Comparison of ENCODE assay signal across 15 cellular contexts in genomic region chr17:14116263-14117024, GRCh38. TPM values are rescaled to one million over a fixed set of nuclear protein-coding genes. Genes with fewer than 3 reads are reported as not detected.
A peak's percentile ranks its signal among the peaks of the same experiment; 100 is the strongest.
DNase-seq lines count a peak whose midpoint lies in the region; ATAC-seq and TF ChIP-seq lines count a peak whose summit lies in the region.
"Had no signal": no experiment of that assay in that cellular context is flagged by ENCODE, and none has a peak within 500 bp of the region (broad histone marks: within the 10 kb centered on the region; RNA-seq: fewer than 3 reads in every experiment).

No MANE protein-coding gene starts in this region.

- peaks cover 22% of the 10 kb centered on the region for H3K36me3 Mint-ChIP-seq in activated CD8-positive, alpha-beta T cell treated with anti-CD3 and anti-CD28 coated beads for 36 hours (ENCODE audit: low read depth)
- H3K36me3 Mint-ChIP-seq in activated CD8-positive, alpha-beta T cell treated with anti-CD3 and anti-CD28 coated beads, Interleukin-2, amount 10 ng/mL, durations not matched to agents 7 days and 5 days (ENCODE audit: low read depth), result peaks cover 37% of the 10 kb centered on the region
- peaks cover 0 to 5% of the 10 kb centered on the region in 2 donors for H3K36me3 Mint-ChIP-seq in CD4-positive, alpha-beta memory T cell
- H3K36me3 Mint-ChIP-seq in activated CD4-positive, alpha-beta memory T cell treated with anti-CD3 and anti-CD28 coated beads, Interleukin-2, amount 10 ng/mL, durations not matched to agents 7 days and 5 days (ENCODE audit: low read depth), result peaks cover 51% of the 10 kb centered on the region
- peaks cover 13% of the 10 kb centered on the region for H3K36me3 Mint-ChIP-seq in natural killer cell treated with Interleukin-12 subunit alpha and Interleukin-12 subunit beta and Interleukin-15 and Interleukin-18, amount 100 ng/mL, for 72 hours

- no peak overlapping the region for H3K4me3 Mint-ChIP-seq in activated CD8-positive, alpha-beta T cell treated with anti-CD3 and anti-CD28 coated beads for 36 hours
- no peak overlapping the region for H3K4me3 Mint-ChIP-seq in activated CD8-positive, alpha-beta T cell treated with anti-CD3 and anti-CD28 coated beads, Interleukin-2, amount 10 ng/mL, durations not matched to agents 7 days and 5 days
- peak overlapping the region in 6 of 8 donors; percentile 1 to 55 (median 26) for H3K4me3 Mint-ChIP-seq in CD4-positive, alpha-beta memory T cell
- no peak overlapping the region for H3K4me3 Mint-ChIP-seq in activated CD4-positive, alpha-beta memory T cell treated with anti-CD3 and anti-CD28 coated beads, Interleukin-2, amount 10 ng/mL, durations not matched to agents 7 days and 5 days
- peak overlapping the region; percentile 66 for H3K4me3 Mint-ChIP-seq in natural killer cell treated with Interleukin-12 subunit alpha and Interleukin-12 subunit beta and Interleukin-15 and Interleukin-18, amount 100 ng/mL, for 72 hours

- H3K36me3 ChIP-seq in CD4-positive, alpha-beta memory T cell (ENCODE audit: insufficient read depth, low read length), result no peaks in the 10 kb centered on the region
- H3K36me3 ChIP-seq: HAP-1 had no signal

- no peak for DNase-seq in activated CD8-positive, alpha-beta T cell treated with anti-CD3 and anti-CD28 coated beads for 36 hours
- DNase-seq in activated CD8-positive, alpha-beta T cell treated with anti-CD3 and anti-CD28 coated beads, Interleukin-2, amount 10 ng/mL, durations not matched to agents 7 days and 5 days, result no peak
- no peak for DNase-seq in CD4-positive, alpha-beta memory T cell
- no peak for DNase-seq in activated CD4-positive, alpha-beta memory T cell treated with anti-CD3 and anti-CD28 coated beads, Interleukin-2, amount 10 ng/mL, durations not matched to agents 7 days and 5 days
- no peak for DNase-seq in natural killer cell treated with Interleukin-12 subunit alpha and Interleukin-12 subunit beta and Interleukin-15 and Interleukin-18, amount 100 ng/mL, for 72 hours (ENCODE audit: low spot score)
- DNase-seq in NCI-H2029 (lab: John Stamatoyannopoulos, UW), result no peak
- DNase-seq: NCI-H187, NCI-H345, NCI-H69, OCI-M1, SHP77 treated with DMSO at 0.1 percent for 48 hours had no signal

- peak; percentile 15 for ATAC-seq in activated CD8-positive, alpha-beta T cell treated with anti-CD3 and anti-CD28 coated beads for 36 hours
- no peak for ATAC-seq in activated CD8-positive, alpha-beta T cell treated with anti-CD3 and anti-CD28 coated beads, Interleukin-2, amount 10 ng/mL, durations not matched to agents 7 days and 5 days
- peak; percentile 64 to 65 for ATAC-seq in natural killer cell treated with Interleukin-12 subunit alpha and Interleukin-12 subunit beta and Interleukin-15 and Interleukin-18, amount 100 ng/mL, for 72 hours
- ATAC-seq in HG03457 (IDR thresholded peaks at IDR 0.05; ENCODE audit: unreplicated experiment), result no peak

- H3K27me3 ChIP-seq in CD4-positive, alpha-beta memory T cell (ENCODE audit: insufficient read depth, low read length), result no peaks in the 10 kb centered on the region

- peaks cover 47% of the 10 kb centered on the region for H3K4me1 ChIP-seq in CD4-positive, alpha-beta memory T cell (ENCODE audit: insufficient read depth, low read length)

- H3K9me3 ChIP-seq in CD4-positive, alpha-beta memory T cell (ENCODE audit: control insufficient read depth in 1 of 2, low read length in 2 of 2), result no peaks in the 10 kb centered on the region
- H3K9me3 ChIP-seq: HAP-1 had no signal

- no peak for TF ChIP-seq CTCF in activated CD8-positive, alpha-beta T cell treated with anti-CD3 and anti-CD28 coated beads for 36 hours (IDR thresholded peaks at IDR 0.05)

- intact Hi-C loops in activated CD8-positive, alpha-beta T cell treated with anti-CD3 and anti-CD28 coated beads for 36 hours (cut with micrococcal nuclease), result loop anchor here (10.0 kb wide), 2 partner anchors 52 to 88 kb away; partner anchors contain the start of gene COX10
- intact Hi-C loops in CD4-positive, alpha-beta memory T cell (cut with micrococcal nuclease), result no loop called here

- H3K27ac Mint-ChIP-seq in activated CD8-positive, alpha-beta T cell treated with anti-CD3 and anti-CD28 coated beads for 36 hours, result peak overlapping the region; percentile 24
- H3K27ac Mint-ChIP-seq in activated CD8-positive, alpha-beta T cell treated with anti-CD3 and anti-CD28 coated beads, Interleukin-2, amount 10 ng/mL, durations not matched to agents 7 days and 5 days, result no peak overlapping the region
- H3K27ac Mint-ChIP-seq in CD4-positive, alpha-beta memory T cell, result peak overlapping the region in 4 of 7 donors; percentile 1 to 44 (median 38)
- peak overlapping the region; percentile 44 for H3K27ac Mint-ChIP-seq in activated CD4-positive, alpha-beta memory T cell treated with anti-CD3 and anti-CD28 coated beads, Interleukin-2, amount 10 ng/mL, durations not matched to agents 7 days and 5 days
- peak overlapping the region; percentile 80 to 83 for H3K27ac Mint-ChIP-seq in natural killer cell treated with Interleukin-12 subunit alpha and Interleukin-12 subunit beta and Interleukin-15 and Interleukin-18, amount 100 ng/mL, for 72 hours

- CTCF ChIA-PET in activated CD8-positive, alpha-beta T cell treated with anti-CD3 and anti-CD28 coated beads for 36 hours (lab: Charles Lee), result no interaction called here
- CTCF ChIA-PET in activated CD8-positive, alpha-beta T cell treated with anti-CD3 and anti-CD28 coated beads, Interleukin-2, amount 10 ng/mL, durations not matched to agents 7 days and 5 days (lab: Charles Lee), result no interaction called here
- CTCF ChIA-PET in CD4-positive, alpha-beta memory T cell (lab: Charles Lee; ENCODE audit: partially characterized antibody), result no interaction called here
- CTCF ChIA-PET in activated CD4-positive, alpha-beta memory T cell treated with anti-CD3 and anti-CD28 coated beads, Interleukin-2, amount 10 ng/mL, durations not matched to agents 7 days and 5 days (lab: Charles Lee), result interaction anchor here (1.7 kb wide), 1 partner anchor 185 kb away, joined by 5 read pairs; the partner anchor contains the start of gene HS3ST3B1

- H3K27me3 Mint-ChIP-seq in activated CD8-positive, alpha-beta T cell treated with anti-CD3 and anti-CD28 coated beads for 36 hours, result no peaks in the 10 kb centered on the region
- H3K27me3 Mint-ChIP-seq in activated CD8-positive, alpha-beta T cell treated with anti-CD3 and anti-CD28 coated beads, Interleukin-2, amount 10 ng/mL, durations not matched to agents 7 days and 5 days (ENCODE audit: low read depth), result no peaks in the 10 kb centered on the region
- no peaks in the 10 kb centered on the region for H3K27me3 Mint-ChIP-seq in CD4-positive, alpha-beta memory T cell
- H3K27me3 Mint-ChIP-seq in activated CD4-positive, alpha-beta memory T cell treated with anti-CD3 and anti-CD28 coated beads, Interleukin-2, amount 10 ng/mL, durations not matched to agents 7 days and 5 days, result no peaks in the 10 kb centered on the region
- H3K27me3 Mint-ChIP-seq in natural killer cell treated with Interleukin-12 subunit alpha and Interleukin-12 subunit beta and Interleukin-15 and Interleukin-18, amount 100 ng/mL, for 72 hours, result no peaks in the 10 kb centered on the region

- POLR2A ChIA-PET in activated CD8-positive, alpha-beta T cell treated with anti-CD3 and anti-CD28 coated beads for 36 hours (lab: Charles Lee), result no interaction called here
- POLR2A ChIA-PET in activated CD8-positive, alpha-beta T cell treated with anti-CD3 and anti-CD28 coated beads, Interleukin-2, amount 10 ng/mL, durations not matched to agents 7 days and 5 days (lab: Charles Lee), result no interaction called here
- POLR2A ChIA-PET in CD4-positive, alpha-beta memory T cell (lab: Charles Lee; ENCODE audit: partially characterized antibody), result interaction anchor here (1.3 kb wide), 1 partner anchor 186 kb away, joined by 5 read pairs; no protein-coding TSS in a partner anchor
- POLR2A ChIA-PET in activated CD4-positive, alpha-beta memory T cell treated with anti-CD3 and anti-CD28 coated beads, Interleukin-2, amount 10 ng/mL, durations not matched to agents 7 days and 5 days (lab: Charles Lee), result interaction anchor here (0.9 to 2.4 kb wide), 3 partner anchors 38 to 185 kb away, joined by 3 to 6 read pairs (median 4); partner anchors contain the start of gene HS3ST3B1

- H3K9me3 Mint-ChIP-seq in activated CD8-positive, alpha-beta T cell treated with anti-CD3 and anti-CD28 coated beads for 36 hours, result peaks cover 6% of the 10 kb centered on the region
- H3K9me3 Mint-ChIP-seq in activated CD8-positive, alpha-beta T cell treated with anti-CD3 and anti-CD28 coated beads, Interleukin-2, amount 10 ng/mL, durations not matched to agents 7 days and 5 days (ENCODE audit: insufficient read depth), result no peaks in the 10 kb centered on the region
- H3K9me3 Mint-ChIP-seq in CD4-positive, alpha-beta memory T cell, result peaks cover 0 to 1% (median 0%) of the 10 kb centered on the region in 8 donors
- peaks cover 4% of the 10 kb centered on the region for H3K9me3 Mint-ChIP-seq in activated CD4-positive, alpha-beta memory T cell treated with anti-CD3 and anti-CD28 coated beads, Interleukin-2, amount 10 ng/mL, durations not matched to agents 7 days and 5 days
- peaks cover 6% of the 10 kb centered on the region for H3K9me3 Mint-ChIP-seq in natural killer cell treated with Interleukin-12 subunit alpha and Interleukin-12 subunit beta and Interleukin-15 and Interleukin-18, amount 100 ng/mL, for 72 hours

- H3K4me1 Mint-ChIP-seq in activated CD8-positive, alpha-beta T cell treated with anti-CD3 and anti-CD28 coated beads for 36 hours (ENCODE audit: low read depth), result peaks cover 65% of the 10 kb centered on the region
- peaks cover 58% of the 10 kb centered on the region for H3K4me1 Mint-ChIP-seq in activated CD8-positive, alpha-beta T cell treated with anti-CD3 and anti-CD28 coated beads, Interleukin-2, amount 10 ng/mL, durations not matched to agents 7 days and 5 days (ENCODE audit: low read depth)
- peaks cover 51 to 82% (median 57%) of the 10 kb centered on the region in 4 donors for H3K4me1 Mint-ChIP-seq in CD4-positive, alpha-beta memory T cell
- H3K4me1 Mint-ChIP-seq in activated CD4-positive, alpha-beta memory T cell treated with anti-CD3 and anti-CD28 coated beads, Interleukin-2, amount 10 ng/mL, durations not matched to agents 7 days and 5 days, result peaks cover 78% of the 10 kb centered on the region
- peaks cover 49 to 66% of the 10 kb centered on the region in 2 donors for H3K4me1 Mint-ChIP-seq in natural killer cell treated with Interleukin-12 subunit alpha and Interleukin-12 subunit beta and Interleukin-15 and Interleukin-18, amount 100 ng/mL, for 72 hours (ENCODE audit: low read depth in 2 of 2)

- H3K4me3 ChIP-seq in CD4-positive, alpha-beta memory T cell (ENCODE audit: low read length in 2 of 2), result no peak overlapping the region
- H3K4me3 ChIP-seq: HAP-1 had no signal

- no peak overlapping the region for H3K27ac ChIP-seq in CD4-positive, alpha-beta memory T cell (ENCODE audit: low read depth, low read length)
- H3K27ac ChIP-seq: C4-2B, HL-60 had no signal

RNA-seq across cellular contexts. Expression of gene COX10, which starts 47.1 kb away (rescaled TPM):
- 10 to 100 TPM; 26.0 to 28.6 TPM for total RNA-seq in activated CD8-positive, alpha-beta T cell treated with anti-CD3 and anti-CD28 coated beads for 36 hours
- 10 to 100 TPM; 23.3 to 25.4 TPM for total RNA-seq in activated CD8-positive, alpha-beta T cell treated with anti-CD3 and anti-CD28 coated beads, Interleukin-2, amount 10 ng/mL, durations not matched to agents 7 days and 5 days
- 10 to 100 TPM; 16.9 to 17.6 TPM for total RNA-seq in CD4-positive, alpha-beta memory T cell
- 10 to 100 TPM; 23.2 to 34.8 TPM for polyA plus RNA-seq in CD4-positive, alpha-beta memory T cell
- 10 to 100 TPM; 24.5 to 25.2 TPM for total RNA-seq in activated CD4-positive, alpha-beta memory T cell treated with anti-CD3 and anti-CD28 coated beads, Interleukin-2, amount 10 ng/mL, durations not matched to agents 7 days and 5 days
- total RNA-seq in natural killer cell treated with Interleukin-12 subunit alpha and Interleukin-12 subunit beta and Interleukin-15 and Interleukin-18, amount 100 ng/mL, for 72 hours, result 10 to 100 TPM; 22.7 to 26.4 TPM

Comparison
In these comparisons a context has a peak if more than half of its experiments do, and no peak if none do; other contexts are left out.
1. ATAC-seq: peak in activated CD8-positive, alpha-beta T cell treated with anti-CD3 and anti-CD28 coated beads for 36 hours (single experiment) and natural killer cell treated with Interleukin-12 subunit alpha and Interleukin-12 subunit beta and Interleukin-15 and Interleukin-18, amount 100 ng/mL, for 72 hours (2 of 2); none in activated CD8-positive, alpha-beta T cell treated with anti-CD3 and anti-CD28 coated beads, Interleukin-2, amount 10 ng/mL, durations not matched to agents 7 days and 5 days (single experiment) and HG03457 (single experiment).
2. H3K4me3 Mint-ChIP-seq: peak in CD4-positive, alpha-beta memory T cell (6 of 8) and natural killer cell treated with Interleukin-12 subunit alpha and Interleukin-12 subunit beta and Interleukin-15 and Interleukin-18, amount 100 ng/mL, for 72 hours (single experiment); none in activated CD8-positive, alpha-beta T cell treated with anti-CD3 and anti-CD28 coated beads for 36 hours (single experiment), activated CD8-positive, alpha-beta T cell treated with anti-CD3 and anti-CD28 coated beads, Interleukin-2, amount 10 ng/mL, durations not matched to agents 7 days and 5 days (single experiment) and activated CD4-positive, alpha-beta memory T cell treated with anti-CD3 and anti-CD28 coated beads, Interleukin-2, amount 10 ng/mL, durations not matched to agents 7 days and 5 days (single experiment).
3. POLR2A ChIA-PET loops: an anchor here in CD4-positive, alpha-beta memory T cell (1.3 kb wide) and activated CD4-positive, alpha-beta memory T cell treated with anti-CD3 and anti-CD28 coated beads, Interleukin-2, amount 10 ng/mL, durations not matched to agents 7 days and 5 days (0.9 to 2.4 kb wide); none called in activated CD8-positive, alpha-beta T cell treated with anti-CD3 and anti-CD28 coated beads for 36 hours and activated CD8-positive, alpha-beta T cell treated with anti-CD3 and anti-CD28 coated beads, Interleukin-2, amount 10 ng/mL, durations not matched to agents 7 days and 5 days.